In genomic region chr12:49018282-49019119, GRCh38 we compare ENCODE assay signal across 1 cellular context.
A peak's percentile ranks its signal among the peaks of the same experiment; 100 is the strongest.
TF ChIP-seq lines count a peak whose summit lies in the region.

Gene PRKAG1, minus strand, starts transcription at chr12:49018776. Its CDS starts 36 bp downstream, at chr12:49018740.

TF ChIP-seq in A549, 52 proteins besides CTCF, POLR2A, EP300 and RAD21 (continued from another document):
- TF ChIP-seq HES2 (IDR thresholded peaks at IDR 0.05) (no peak), KDM5A (IDR thresholded peaks at IDR 0.05) (no peak), PBX3 (IDR thresholded peaks at IDR 0.05) (peak; percentile 88), FOSB (CRISPR knock-in tag; IDR thresholded peaks at IDR 0.05) (no peak; the same call in 1 of the 2 replicates), EHF (CRISPR knock-in tag; IDR thresholded peaks at IDR 0.05) (no peak; the same call in 1 of the 2 replicates), SREBF2 (IDR thresholded peaks at IDR 0.05) (no peak), ELK1 (IDR thresholded peaks at IDR 0.05; ENCODE audit: low read depth, low read length) (no peak), FOXS1 (CRISPR knock-in tag; IDR thresholded peaks at IDR 0.05) (no peak), ESRRA (IDR thresholded peaks at IDR 0.05; ENCODE audit: borderline replicate concordance, low read length) (no peak), TFCP2L1 (CRISPR knock-in tag; IDR thresholded peaks at IDR 0.05) (no peak; the same call in 1 of the 2 replicates), PHF8 (IDR thresholded peaks at IDR 0.05; ENCODE audit: borderline replicate concordance, low read depth) (peak; percentile 85; the same call in 1 of the 2 replicates), RNF2 (IDR thresholded peaks at IDR 0.05; ENCODE audit: borderline replicate concordance, low read depth) (no peak), HMGXB4 (CRISPR knock-in tag; IDR thresholded peaks at IDR 0.05; ENCODE audit: borderline replicate concordance) (peak; percentile 87), ATOH8 (CRISPR knock-in tag; IDR thresholded peaks at IDR 0.05; ENCODE audit: low read depth) (no peak), E2F6 (IDR thresholded peaks at IDR 0.05; ENCODE audit: borderline replicate concordance, low read depth) (peak; percentile 81), BCL3 (IDR thresholded peaks at IDR 0.05) (peak; percentile 90; the same call in 2 of the 3 replicates), CHD2 (IDR thresholded peaks at IDR 0.05; ENCODE audit: low read length, partially characterized antibody) (no peak), ZSCAN20 (CRISPR knock-in tag; IDR thresholded peaks at IDR 0.05) (no peak), CBX2 (IDR thresholded peaks at IDR 0.05; ENCODE audit: borderline replicate concordance, low read depth) (no peak), ZNF302 (CRISPR knock-in tag; IDR thresholded peaks at IDR 0.05) (no peak), FOSL2 (IDR thresholded peaks at IDR 0.05) (no peak), FOSL2 (CRISPR knock-in tag; IDR thresholded peaks at IDR 0.05) (peak; percentile 47; the same call in 1 of the 2 replicates)
